In the genomic region with DNA sequence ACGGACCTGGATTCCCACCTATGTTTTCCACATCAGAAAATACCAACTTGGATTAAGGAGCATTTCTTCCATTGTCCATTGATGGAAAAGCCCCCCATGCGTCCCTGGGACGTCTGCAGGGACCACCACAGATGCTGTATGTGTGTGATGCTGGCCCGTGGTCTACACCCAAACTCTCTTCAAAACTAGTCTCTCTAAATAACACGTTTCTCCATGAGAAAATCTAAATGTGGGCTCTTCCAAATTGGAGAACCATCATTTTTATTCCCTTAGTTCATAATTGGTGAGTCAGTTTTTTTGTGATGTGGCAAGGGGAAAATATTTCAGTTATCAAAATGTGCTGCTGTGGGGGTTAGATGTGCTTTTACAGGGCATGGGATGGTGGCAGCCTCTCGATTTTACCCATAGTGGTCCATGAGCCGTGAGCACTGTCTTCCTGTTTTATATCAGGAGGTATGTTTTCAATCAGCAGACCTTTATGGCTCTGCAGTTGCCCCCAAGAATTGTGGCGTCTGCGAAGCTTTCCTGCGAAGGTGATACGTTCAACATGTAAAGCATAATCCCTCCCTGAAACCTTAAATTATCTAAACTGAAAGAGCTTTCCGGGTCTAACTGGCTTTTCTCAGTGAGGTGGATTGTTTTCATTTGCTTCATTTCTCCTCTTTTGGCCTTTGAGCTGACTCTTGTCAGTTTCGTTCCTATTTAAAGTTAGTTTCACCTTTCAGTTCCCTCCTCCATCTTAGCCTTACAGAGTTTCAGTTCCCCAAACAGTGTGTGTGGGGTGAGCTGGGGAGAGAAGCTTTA, we compare ENCODE assay signal across 8 cellular contexts.
DNase-seq lines count a peak whose midpoint lies in the region; ATAC-seq and TF ChIP-seq lines count a peak whose summit lies in the region.

No MANE protein-coding gene starts in this region.

- H3K4me1 ChIP-seq in CD4-positive, CD25-positive, alpha-beta regulatory T cell (ENCODE audit: control insufficient read depth, insufficient read depth, low read length, poor library complexity, severe bottlenecking) = peaks cover 18% of the 10 kb centered on the region
- H3K4me1 ChIP-seq in gastroesophageal sphincter (peaks cover 0 to 63% (median 9%) of the 10 kb centered on the region in 3 donors), HAP-1 (no peaks in the 10 kb centered on the region)

- peak overlapping the region; percentile 62 for H3K27ac ChIP-seq in CD4-positive, CD25-positive, alpha-beta regulatory T cell (ENCODE audit: insufficient read depth, low read length, poor library complexity, severe bottlenecking)
- H3K27ac ChIP-seq in gastroesophageal sphincter = peak overlapping the region in 1 of 4 donors; percentile 37

- H3K36me3 ChIP-seq in CD4-positive, CD25-positive, alpha-beta regulatory T cell (ENCODE audit: control insufficient read depth, insufficient read depth, low read length) = no peaks in the 10 kb centered on the region
- H3K36me3 ChIP-seq in gastroesophageal sphincter (no peaks in the 10 kb centered on the region), HAP-1 (replicated peaks) (no peaks in the 10 kb centered on the region)

- peak overlapping the region; percentile 40 to 83 (median 75) for H3K4me3 Mint-ChIP-seq in CD4-positive, CD25-positive, alpha-beta regulatory T cell
- H3K4me3 Mint-ChIP-seq in activated naive CD8-positive, alpha-beta T cell treated with anti-CD3 and anti-CD28 coated beads, Interleukin-2, amount 50 U/mL, for 24 hours = peak overlapping the region; percentile 68

- H3K4me3 ChIP-seq in CD4-positive, CD25-positive, alpha-beta regulatory T cell (ENCODE audit: low read depth, low read length) = peak overlapping the region; percentile 79
- H3K4me3 ChIP-seq in gastroesophageal sphincter (no peak overlapping the region), HAP-1 (no peak overlapping the region)

- no peaks in the 10 kb centered on the region for H3K9me3 Mint-ChIP-seq in CD4-positive, CD25-positive, alpha-beta regulatory T cell
- no peaks in the 10 kb centered on the region for H3K9me3 Mint-ChIP-seq in activated naive CD8-positive, alpha-beta T cell treated with anti-CD3 and anti-CD28 coated beads, Interleukin-2, amount 50 U/mL, for 24 hours

- H3K27ac Mint-ChIP-seq in CD4-positive, CD25-positive, alpha-beta regulatory T cell = peak overlapping the region; percentile 81 to 98 (median 82)
- peak overlapping the region; percentile 91 for H3K27ac Mint-ChIP-seq in activated naive CD8-positive, alpha-beta T cell treated with anti-CD3 and anti-CD28 coated beads, Interleukin-2, amount 50 U/mL, for 24 hours

- H3K36me3 Mint-ChIP-seq in CD4-positive, CD25-positive, alpha-beta regulatory T cell = peaks cover 3% of the 10 kb centered on the region
- peaks cover 6% of the 10 kb centered on the region for H3K36me3 Mint-ChIP-seq in activated naive CD8-positive, alpha-beta T cell treated with anti-CD3 and anti-CD28 coated beads, Interleukin-2, amount 50 U/mL, for 24 hours (ENCODE audit: low read depth)

- H3K27me3 Mint-ChIP-seq in CD4-positive, CD25-positive, alpha-beta regulatory T cell = no peaks in the 10 kb centered on the region
- H3K27me3 Mint-ChIP-seq in activated naive CD8-positive, alpha-beta T cell treated with anti-CD3 and anti-CD28 coated beads, Interleukin-2, amount 50 U/mL, for 24 hours = peaks cover 3% of the 10 kb centered on the region

- intact Hi-C loops in Right ventricle myocardium inferior (cut with DNase I) = no loop called here

- 72 to 82% methylated on average over 11 to 13 of the region's 13 CpGs for WGBS in gastroesophageal sphincter (ENCODE audit: low coverage in 1 of 2), 2 donors

- H3K4me1 Mint-ChIP-seq in CD4-positive, CD25-positive, alpha-beta regulatory T cell = peaks cover 17 to 25% (median 21%) of the 10 kb centered on the region in 4 donors
- peaks cover 43% of the 10 kb centered on the region for H3K4me1 Mint-ChIP-seq in activated naive CD8-positive, alpha-beta T cell treated with anti-CD3 and anti-CD28 coated beads, Interleukin-2, amount 50 U/mL, for 24 hours

- in situ Hi-C loops in HAP-1 (cut with MboI; ENCODE audit: low sequenced_read_pairs) = no loop called here

- ATAC-seq in CD4-positive, CD25-positive, alpha-beta regulatory T cell (ENCODE audit: low read depth in 2 of 2) = peak; percentile 70 to 73
- ATAC-seq in GM21367 (IDR thresholded peaks at IDR 0.05; ENCODE audit: unreplicated experiment) (peak; percentile 93), HG03575 (IDR thresholded peaks at IDR 0.05; ENCODE audit: extremely low read depth, insufficient number of reproducible peaks, low FRiP score, unreplicated experiment) (peak; percentile 96), gastroesophageal sphincter (no peak), Right ventricle myocardium inferior (no peak)
- peak; percentile 91 for ATAC-seq in activated naive CD8-positive, alpha-beta T cell treated with anti-CD3 and anti-CD28 coated beads, Interleukin-2, amount 50 U/mL, for 24 hours

- H3K27me3 ChIP-seq in CD4-positive, CD25-positive, alpha-beta regulatory T cell (ENCODE audit: control insufficient read depth, insufficient read depth, low read length) = no peaks in the 10 kb centered on the region
- H3K27me3 ChIP-seq in gastroesophageal sphincter (no peaks in the 10 kb centered on the region), HAP-1 (ENCODE audit: low read depth) (no peaks in the 10 kb centered on the region)

- DNase-seq in CD4-positive, CD25-positive, alpha-beta regulatory T cell = peak in 2 of 3 donors; percentile 5 to 76
- DNase-seq in activated naive CD8-positive, alpha-beta T cell treated with anti-CD3 and anti-CD28 coated beads, Interleukin-2, amount 50 U/mL, for 24 hours = peak; percentile 59
- DNase-seq in stimulated activated CD8-positive, alpha-beta memory T cell treated with anti-CD3 and anti-CD28 coated beads, Interleukin-4, amount 100 ng/mL, for 48 hours = peak; percentile 71
- DNase-seq in HAP-1 (ENCODE audit: low spot score in 2 of 2) (no peak), Right ventricle myocardium inferior (ENCODE audit: missing footprints) (no peak)

- H3K9me3 ChIP-seq in CD4-positive, CD25-positive, alpha-beta regulatory T cell (ENCODE audit: control insufficient read depth in 2 of 2, low read length in 2 of 2) = no peaks in the 10 kb centered on the region
- H3K9me3 ChIP-seq in gastroesophageal sphincter (no peaks in the 10 kb centered on the region), HAP-1 (no peaks in the 10 kb centered on the region)

- no peak for TF ChIP-seq CTCF in gastroesophageal sphincter (IDR thresholded peaks at IDR 0.05)

- TF ChIP-seq EP300 in gastroesophageal sphincter (IDR thresholded peaks at IDR 0.05) = no peak

- no peak for TF ChIP-seq POLR2A in gastroesophageal sphincter (IDR thresholded peaks at IDR 0.05)

Comparison
In these comparisons a context has a peak if more than half of its experiments do, and no peak if none do; other contexts are left out.
1. ATAC-seq: peak in CD4-positive, CD25-positive, alpha-beta regulatory T cell (2 of 2), GM21367 (single experiment), HG03575 (single experiment) and activated naive CD8-positive, alpha-beta T cell treated with anti-CD3 and anti-CD28 coated beads, Interleukin-2, amount 50 U/mL, for 24 hours (single experiment); none in gastroesophageal sphincter (single experiment) and Right ventricle myocardium inferior (single experiment).
2. DNase-seq: peak in CD4-positive, CD25-positive, alpha-beta regulatory T cell (2 of 3), activated naive CD8-positive, alpha-beta T cell treated with anti-CD3 and anti-CD28 coated beads, Interleukin-2, amount 50 U/mL, for 24 hours (single experiment) and stimulated activated CD8-positive, alpha-beta memory T cell treated with anti-CD3 and anti-CD28 coated beads, Interleukin-4, amount 100 ng/mL, for 48 hours (single experiment); none in HAP-1 (0 of 2) and Right ventricle myocardium inferior (single experiment).